27 cellular contexts compared by ENCODE assay signal in genomic region chr5:78514427-78515345, GRCh38.
DNase-seq lines count a peak whose midpoint lies in the region; ATAC-seq, FAIRE-seq and TF ChIP-seq lines count a peak whose summit lies in the region.
"Had no signal": no experiment of that assay in that cellular context is flagged by ENCODE, and none has a peak within 500 bp of the region (broad histone marks: within the 10 kb centered on the region; RNA-seq: fewer than 3 reads in every experiment).

No MANE protein-coding gene starts in this region.

- in situ Hi-C loops in astrocyte of the spinal cord (cut with HindIII; ENCODE audit: low sequenced_read_pairs) = no loop called here

- H3K9me3 Mint-ChIP-seq in activated CD4-positive, alpha-beta T cell treated with anti-CD3 and anti-CD28 coated beads, Interleukin-2, amount 10 ng/mL, durations not matched to agents 7 days and 5 days = no peaks in the 10 kb centered on the region
- no peaks in the 10 kb centered on the region for H3K9me3 Mint-ChIP-seq in GM23338
- H3K9me3 Mint-ChIP-seq: activated T-cell treated with anti-CD3 and anti-CD28 coated beads, Interleukin-2, amount 50 U/mL, for 72 hours; CD8-positive, alpha-beta memory T cell; memory B cell; neural crest cell had no signal

- 39 to 75% (median 49%) methylated on average over 8 of the region's 8 CpGs for WGBS in small intestine, 3 donors

- no peak overlapping the region for H2AFZ ChIP-seq in Karpas-422 (ENCODE audit: low read length)
- no peak overlapping the region for H2AFZ ChIP-seq in GM23338

- H3K9me2 ChIP-seq in Karpas-422 (replicated peaks; ENCODE audit: insufficient read depth, low read length) (no peaks in the 10 kb centered on the region), GM23338 (ENCODE audit: insufficient read depth) (no peaks in the 10 kb centered on the region)

- DNase-seq in Karpas-422 (no peak), astrocyte of the spinal cord (ENCODE audit: low read depth, low spot score) (peak; percentile 38), fibroblast of mammary gland (ENCODE audit: low read depth) (peak; percentile 53), small intestine (peak; percentile 55), GM23338 (ENCODE audit: low spot score) (no peak), HK-2 (ENCODE audit: unreplicated experiment) (no peak)
- no peak for DNase-seq in activated CD4-positive, alpha-beta T cell treated with anti-CD3 and anti-CD28 coated beads, Interleukin-2, amount 10 ng/mL, durations not matched to agents 7 days and 5 days
- DNase-seq: activated CD4-positive, alpha-beta T cell treated with anti-CD3 and anti-CD28 coated beads, Interleukin-2, amount 50 U/mL, for 48 hours; activated naive CD4-positive, alpha-beta T cell treated with Interleukin-2 at 50 U/mL for 16 hours; activated T-cell treated with anti-CD3 and anti-CD28 coated beads, Interleukin-2, amount 50 U/mL, for 72 hours; adrenal gland; body of pancreas; CD8-positive, alpha-beta memory T cell; NCI-H1048; NCI-H1694 treated with DMSO at 0.1 percent for 48 hours; NCI-H2171 treated with DMSO at 0.1 percent for 48 hours; stimulated activated CD4-positive, alpha-beta T cell treated with anti-CD3 and anti-CD28 coated beads, Interleukin-4, amount 100 ng/mL, for 1 hour; T-helper 2 cell; thyroid gland had no signal

- peaks cover 53% of the 10 kb centered on the region for H3K27me3 Mint-ChIP-seq in activated CD4-positive, alpha-beta T cell treated with anti-CD3 and anti-CD28 coated beads, Interleukin-2, amount 10 ng/mL, durations not matched to agents 7 days and 5 days
- peaks cover 4% of the 10 kb centered on the region for H3K27me3 Mint-ChIP-seq in GM23338 (ENCODE audit: insufficient read depth, low read depth, poor library complexity)

- POLR2A ChIA-PET in activated CD4-positive, alpha-beta T cell treated with anti-CD3 and anti-CD28 coated beads, Interleukin-2, amount 10 ng/mL, durations not matched to agents 7 days and 5 days (lab: Charles Lee) = no interaction called here

- H3K4me1 Mint-ChIP-seq in activated CD4-positive, alpha-beta T cell treated with anti-CD3 and anti-CD28 coated beads, Interleukin-2, amount 10 ng/mL, durations not matched to agents 7 days and 5 days = peaks cover 4% of the 10 kb centered on the region
- H3K4me1 Mint-ChIP-seq in GM23338 = peaks cover 32% of the 10 kb centered on the region

- no peak for TF ChIP-seq CTCF in astrocyte of the spinal cord (IDR thresholded peaks at IDR 0.05; ENCODE audit: low read depth, low read length)
- no peak for TF ChIP-seq CTCF in fibroblast of mammary gland (conservative IDR thresholded peaks at IDR 0.05; ENCODE audit: control insufficient read depth, insufficient read depth, low read depth, low read length)
- no peak for TF ChIP-seq CTCF in GM23338 (conservative IDR thresholded peaks at IDR 0.05; ENCODE audit: low read depth in 2 of 2)

- peak overlapping the region; percentile 34 for H3K4me2 ChIP-seq in Karpas-422 (ENCODE audit: low read depth, low read length, poor library complexity, severe bottlenecking)
- no peak overlapping the region for H3K4me2 ChIP-seq in GM23338

- H3K4me3 Mint-ChIP-seq in activated CD4-positive, alpha-beta T cell treated with anti-CD3 and anti-CD28 coated beads, Interleukin-2, amount 10 ng/mL, durations not matched to agents 7 days and 5 days = no peak overlapping the region
- no peak overlapping the region for H3K4me3 Mint-ChIP-seq in GM23338
- H3K4me3 Mint-ChIP-seq: activated T-cell treated with anti-CD3 and anti-CD28 coated beads, Interleukin-2, amount 50 U/mL, for 72 hours; CD8-positive, alpha-beta memory T cell; memory B cell; neural crest cell had no signal

- H3K36me3 ChIP-seq in Karpas-422 (ENCODE audit: insufficient read depth, low read length) (no peaks in the 10 kb centered on the region; the same call in 1 of the 2 replicates), small intestine (ENCODE audit: control insufficient read depth in 2 of 2, insufficient read depth in 2 of 2, low read length in 2 of 2) (no peaks in the 10 kb centered on the region), GM23338 (ENCODE audit: insufficient read depth) (no peaks in the 10 kb centered on the region)
- H3K36me3 ChIP-seq: adrenal gland, right atrium auricular region, thyroid gland had no signal

- H3K4me1 ChIP-seq in Karpas-422 (ENCODE audit: low read length) (peaks cover 57% of the 10 kb centered on the region), small intestine (ENCODE audit: control insufficient read depth in 2 of 2, insufficient read depth in 1 of 2, low read depth in 1 of 2, low read length in 1 of 2) (peaks cover 8 to 11% of the 10 kb centered on the region in 2 donors), GM23338 (ENCODE audit: insufficient read depth) (peaks cover 4% of the 10 kb centered on the region)

- CTCF ChIA-PET in activated CD4-positive, alpha-beta T cell treated with anti-CD3 and anti-CD28 coated beads, Interleukin-2, amount 10 ng/mL, durations not matched to agents 7 days and 5 days (lab: Charles Lee) = no interaction called here

- H3K9me3 ChIP-seq in Karpas-422 (ENCODE audit: low read length) (no peaks in the 10 kb centered on the region), small intestine (ENCODE audit: control insufficient read depth, low read depth) (no peaks in the 10 kb centered on the region)
- H3K9me3 ChIP-seq: adrenal gland, body of pancreas, right atrium auricular region, thyroid gland had no signal

- no peak for FAIRE-seq in small intestine (lab: Jason Lieb, UNC)
- FAIRE-seq: H54, islet of Langerhans had no signal

- H3K27me3 ChIP-seq in Karpas-422 (ENCODE audit: low read length) (no peaks in the 10 kb centered on the region), small intestine (ENCODE audit: control insufficient read depth in 2 of 2, insufficient read depth in 2 of 2, low read length in 2 of 2) (no peaks in the 10 kb centered on the region), GM23338 (ENCODE audit: insufficient read depth) (no peaks in the 10 kb centered on the region)
- H3K27me3 ChIP-seq: adrenal gland, body of pancreas, right atrium auricular region, thyroid gland had no signal

- H3K79me2 ChIP-seq in Karpas-422 (ENCODE audit: low read length) (no peaks in the 10 kb centered on the region), GM23338 (replicated peaks; ENCODE audit: insufficient read depth) (peaks cover 21% of the 10 kb centered on the region; the same call in 1 of the 2 replicates)

- no peak overlapping the region for H3K27ac Mint-ChIP-seq in activated CD4-positive, alpha-beta T cell treated with anti-CD3 and anti-CD28 coated beads, Interleukin-2, amount 10 ng/mL, durations not matched to agents 7 days and 5 days
- H3K27ac Mint-ChIP-seq in GM23338 = no peak overlapping the region
- H3K27ac Mint-ChIP-seq: activated T-cell treated with anti-CD3 and anti-CD28 coated beads, Interleukin-2, amount 50 U/mL, for 72 hours; CD8-positive, alpha-beta memory T cell; memory B cell had no signal

- ATAC-seq in GM23338 = no peak
- ATAC-seq: activated CD4-positive, CD25-positive, alpha-beta regulatory T cell treated with anti-CD3 and anti-CD28 coated beads, Interleukin-2, amount 50 U/mL, for 24 hours; activated T-cell treated with anti-CD3 and anti-CD28 coated beads, Interleukin-2, amount 50 U/mL, for 72 hours; body of pancreas; left lobe of liver; Right ventricle myocardium inferior had no signal

- H4K20me1 ChIP-seq in Karpas-422 (ENCODE audit: insufficient read depth, low read depth, low read length) = no peaks in the 10 kb centered on the region
- peaks cover 8% of the 10 kb centered on the region for H4K20me1 ChIP-seq in GM23338 (replicated peaks; ENCODE audit: insufficient read depth)

- H3K27ac ChIP-seq in Karpas-422 (ENCODE audit: low read length) (no peak overlapping the region), small intestine (ENCODE audit: low read depth in 1 of 2, low read length in 1 of 2) (no peak overlapping the region), GM23338 (ENCODE audit: low read depth) (no peak overlapping the region)
- H3K27ac ChIP-seq: adrenal gland, body of pancreas, right atrium auricular region, thyroid gland had no signal

- H3F3A ChIP-seq in GM23338 (replicated peaks; ENCODE audit: low read depth) = no peaks in the 10 kb centered on the region

- H3K4me3 ChIP-seq in Karpas-422 (ENCODE audit: low read length) (no peak overlapping the region), astrocyte of the spinal cord (ENCODE audit: low read depth, low read length) (no peak overlapping the region), fibroblast of mammary gland (ENCODE audit: control insufficient read depth, low read depth, low read length) (no peak overlapping the region), small intestine (ENCODE audit: low read depth in 1 of 2, low read length in 2 of 2) (no peak overlapping the region), GM23338 (no peak overlapping the region)
- H3K4me3 ChIP-seq: adrenal gland, body of pancreas, right atrium auricular region, thyroid gland had no signal

- no peaks in the 10 kb centered on the region for H3K36me3 Mint-ChIP-seq in activated CD4-positive, alpha-beta T cell treated with anti-CD3 and anti-CD28 coated beads, Interleukin-2, amount 10 ng/mL, durations not matched to agents 7 days and 5 days (ENCODE audit: low read depth)
- peaks cover 5% of the 10 kb centered on the region for H3K36me3 Mint-ChIP-seq in GM23338 (ENCODE audit: low read depth)
- H3K36me3 Mint-ChIP-seq: CD8-positive, alpha-beta memory T cell had no signal

- no peak overlapping the region for H3K9ac ChIP-seq in Karpas-422 (ENCODE audit: low read length)

TF ChIP-seq in GM23338, 12 proteins besides CTCF, POLR2A, EP300 and RAD21:
- TF ChIP-seq POLR2AphosphoS5 (IDR thresholded peaks at IDR 0.05; ENCODE audit: low read depth) (no peak), NANOG (IDR thresholded peaks at IDR 0.05; ENCODE audit: borderline replicate concordance) (no peak)
TF ChIP-seq in GM23338: peak in this region for 0.

Comparison
In these comparisons a context has a peak if more than half of its experiments do, and no peak if none do; other contexts are left out.
1. DNase-seq: peak in astrocyte of the spinal cord (single experiment), fibroblast of mammary gland (single experiment) and small intestine (single experiment); none in Karpas-422 (single experiment), activated CD4-positive, alpha-beta T cell treated with anti-CD3 and anti-CD28 coated beads, Interleukin-2, amount 10 ng/mL, durations not matched to agents 7 days and 5 days (single experiment), GM23338 (single experiment) and HK-2 (single experiment).